Comparison of ENCODE assay signal across 25 cellular contexts in the genomic region with DNA sequence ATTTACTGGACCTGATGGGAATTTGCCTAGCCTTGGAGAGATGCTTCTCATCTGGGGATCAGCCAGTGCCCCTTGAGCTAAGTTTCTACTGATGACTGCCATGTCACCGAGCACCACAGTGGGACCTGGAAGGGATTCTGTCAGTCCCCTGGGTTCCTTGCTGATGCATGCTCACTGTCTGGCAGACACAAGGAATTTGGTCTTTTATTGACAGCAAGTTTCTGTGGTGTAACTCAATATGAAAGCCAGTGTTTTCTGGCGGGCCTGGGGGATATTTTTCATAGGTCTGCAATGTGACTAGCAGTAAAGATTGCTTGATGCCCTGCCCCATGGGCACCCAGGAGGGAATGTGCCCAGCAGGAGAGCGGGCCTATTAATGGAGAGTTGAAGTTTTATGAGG.
"Had no signal": no experiment of that assay in that cellular context is flagged by ENCODE, and none has a peak within 500 bp of the region (broad histone marks: within the 10 kb centered on the region; RNA-seq: fewer than 3 reads in every experiment).

No MANE protein-coding gene starts in this region.

- H3K4me1 ChIP-seq: adrenal gland, body of pancreas, parathyroid adenoma, thyroid gland had no signal

- H3K4me3 ChIP-seq: adrenal gland, body of pancreas, coronary artery, gastroesophageal sphincter, heart right ventricle, left ventricle myocardium inferior, lung, mucosa of descending colon, psoas muscle, thyroid gland had no signal

- H3K9me3 ChIP-seq: adrenal gland, body of pancreas, gastroesophageal sphincter, heart right ventricle, left ventricle myocardium inferior, mucosa of descending colon, psoas muscle, thyroid gland had no signal

- H3K27me3 Mint-ChIP-seq: activated CD4-positive, alpha-beta T cell treated with anti-CD3 and anti-CD28 coated beads for 36 hours; activated CD8-positive, alpha-beta memory T cell treated with anti-CD3 and anti-CD28 coated beads, Interleukin-2, amount 10 ng/mL, durations not matched to agents 7 days and 5 days; activated naive CD8-positive, alpha-beta T cell treated with anti-CD3 and anti-CD28 coated beads for 36 hours; stimulated activated naive CD8-positive, alpha-beta T cell treated with anti-CD3 and anti-CD28 coated beads, Interleukin-15, Interleukin-2, amounts not matched to agents 100 ng/mL and 50 ng/mL, for 24 hours had no signal

- ATAC-seq: activated CD4-positive, alpha-beta T cell treated with anti-CD3 and anti-CD28 coated beads for 36 hours; activated CD8-positive, alpha-beta memory T cell treated with anti-CD3 and anti-CD28 coated beads, Interleukin-2, amount 10 ng/mL, durations not matched to agents 7 days and 5 days; body of pancreas; heart right ventricle; mucosa of descending colon had no signal

- DNase-seq: activated CD4-positive, alpha-beta T cell treated with anti-CD3 and anti-CD28 coated beads for 36 hours; activated CD4-positive, CD25-positive, alpha-beta regulatory T cell; activated CD8-positive, alpha-beta memory T cell treated with anti-CD3 and anti-CD28 coated beads, Interleukin-2, amount 10 ng/mL, durations not matched to agents 7 days and 5 days; activated CD8-positive, alpha-beta T cell treated with anti-CD3 and anti-CD28 coated beads, Interleukin-2, amount 10 ng/mL, durations not matched to agents 7 days and 5 days; activated effector memory CD4-positive, alpha-beta T cell treated with Interleukin-2 at 50 U/mL for 16 hours; activated naive CD4-positive, alpha-beta T cell treated with anti-CD3 and anti-CD28 coated beads for 36 hours; activated naive CD8-positive, alpha-beta T cell treated with anti-CD3 and anti-CD28 coated beads for 36 hours; activated T-cell treated with anti-CD3 and anti-CD28 coated beads, Interleukin-2, amount 50 U/mL, for 72 hours; adrenal gland; aorta; body of pancreas; cerebellar nuclear complex; heart right ventricle; kidney glomerular epithelial cell; left ventricle myocardium inferior; mucosa of descending colon; psoas muscle; thyroid gland had no signal

- H3K9me3 Mint-ChIP-seq: activated naive CD4-positive, alpha-beta T cell treated with anti-CD3 and anti-CD28 coated beads for 36 hours; activated naive CD8-positive, alpha-beta T cell treated with anti-CD3 and anti-CD28 coated beads for 36 hours; activated T-cell treated with anti-CD3 and anti-CD28 coated beads, Interleukin-2, amount 50 U/mL, for 72 hours; stimulated activated naive CD8-positive, alpha-beta T cell treated with anti-CD3 and anti-CD28 coated beads, Interleukin-15, Interleukin-2, amounts not matched to agents 100 ng/mL and 50 ng/mL, for 24 hours; T-helper 2 cell treated with Interferon-gamma antibody and Interleukin-4, amounts not matched to agents 5 μg/mL and 100 μg/mL, for 36 hours had no signal

- H3K9ac ChIP-seq: parathyroid adenoma had no signal

- H3K79me2 ChIP-seq: parathyroid adenoma had no signal

- H3K27ac ChIP-seq: adrenal gland, body of pancreas, left ventricle myocardium inferior, parathyroid adenoma, psoas muscle, thyroid gland had no signal

- H2AFZ ChIP-seq: parathyroid adenoma had no signal

- H3K4me3 Mint-ChIP-seq: activated CD4-positive, alpha-beta T cell treated with anti-CD3 and anti-CD28 coated beads for 36 hours; activated CD8-positive, alpha-beta memory T cell treated with anti-CD3 and anti-CD28 coated beads, Interleukin-2, amount 10 ng/mL, durations not matched to agents 7 days and 5 days; activated CD8-positive, alpha-beta T cell treated with anti-CD3 and anti-CD28 coated beads, Interleukin-2, amount 10 ng/mL, durations not matched to agents 7 days and 5 days; activated naive CD4-positive, alpha-beta T cell treated with anti-CD3 and anti-CD28 coated beads for 36 hours; activated naive CD8-positive, alpha-beta T cell treated with anti-CD3 and anti-CD28 coated beads for 36 hours; activated T-cell treated with anti-CD3 and anti-CD28 coated beads, Interleukin-2, amount 50 U/mL, for 72 hours; stimulated activated naive CD8-positive, alpha-beta T cell treated with anti-CD3 and anti-CD28 coated beads, Interleukin-15, Interleukin-2, amounts not matched to agents 100 ng/mL and 50 ng/mL, for 24 hours; T-helper 2 cell treated with Interferon-gamma antibody and Interleukin-4, amounts not matched to agents 5 μg/mL and 100 μg/mL, for 36 hours had no signal

- H3K27me3 ChIP-seq: adrenal gland, body of pancreas, gastroesophageal sphincter, heart right ventricle, thyroid gland had no signal

- FAIRE-seq: endothelial cell of umbilical vein had no signal

- H3K27ac Mint-ChIP-seq: activated CD4-positive, alpha-beta T cell treated with anti-CD3 and anti-CD28 coated beads for 36 hours; activated CD8-positive, alpha-beta memory T cell treated with anti-CD3 and anti-CD28 coated beads, Interleukin-2, amount 10 ng/mL, durations not matched to agents 7 days and 5 days; activated CD8-positive, alpha-beta T cell treated with anti-CD3 and anti-CD28 coated beads, Interleukin-2, amount 10 ng/mL, durations not matched to agents 7 days and 5 days; activated naive CD4-positive, alpha-beta T cell treated with anti-CD3 and anti-CD28 coated beads for 36 hours; activated naive CD8-positive, alpha-beta T cell treated with anti-CD3 and anti-CD28 coated beads for 36 hours; activated T-cell treated with anti-CD3 and anti-CD28 coated beads, Interleukin-2, amount 50 U/mL, for 72 hours; stimulated activated naive CD8-positive, alpha-beta T cell treated with anti-CD3 and anti-CD28 coated beads, Interleukin-15, Interleukin-2, amounts not matched to agents 100 ng/mL and 50 ng/mL, for 24 hours; T-helper 2 cell treated with Interferon-gamma antibody and Interleukin-4, amounts not matched to agents 5 μg/mL and 100 μg/mL, for 36 hours had no signal
